ENCODE assay signal across 13 cellular contexts in genomic region chr14:50804181-50804721, GRCh38. TPM values are rescaled to one million over a fixed set of nuclear protein-coding genes. Genes with fewer than 3 reads are reported as not detected.
DNase-seq lines count a peak whose midpoint lies in the region; ATAC-seq, FAIRE-seq and TF ChIP-seq lines count a peak whose summit lies in the region.
"Had no signal": no experiment of that assay in that cellular context is flagged by ENCODE, and none has a peak within 500 bp of the region (broad histone marks: within the 10 kb centered on the region; RNA-seq: fewer than 3 reads in every experiment).

No MANE protein-coding gene starts in this region.

- H3K4me1 ChIP-seq in fibroblast of lung (ENCODE audit: control insufficient read depth, extremely low read depth, insufficient read depth, low read length) = peaks cover 11% of the 10 kb centered on the region
- peaks cover 5% of the 10 kb centered on the region for H3K4me1 ChIP-seq in neural progenitor cell

- H3K9me3 ChIP-seq in fibroblast of lung (ENCODE audit: control insufficient read depth, insufficient read depth, low read depth, low read length) (no peaks in the 10 kb centered on the region), neural progenitor cell (ENCODE audit: low read depth) (no peaks in the 10 kb centered on the region)
- H3K9me3 ChIP-seq: tibial nerve had no signal

- H3K4me3 ChIP-seq in AG10803 (ENCODE audit: low read length) = peak overlapping the region; percentile 20
- H3K4me3 ChIP-seq in fibroblast of lung (replicated peaks in 1 of 4; ENCODE audit: control extremely low read depth in 1 of 4, insufficient read depth in 1 of 4, low read depth in 3 of 4, low read length in 4 of 4) = no peak overlapping the region
- H3K4me3 ChIP-seq in neural progenitor cell = no peak overlapping the region
- H3K4me3 ChIP-seq: tibial nerve had no signal

- no peak overlapping the region for H3K27ac Mint-ChIP-seq in neural progenitor cell

- H4K20me1 ChIP-seq in fibroblast of lung (ENCODE audit: control insufficient read depth, extremely low read depth, insufficient read depth, low read length) (no peaks in the 10 kb centered on the region), neural progenitor cell (ENCODE audit: low read depth) (no peaks in the 10 kb centered on the region)

- H3K27ac ChIP-seq in fibroblast of lung (ENCODE audit: insufficient read depth, low read length) (peak overlapping the region; percentile 60), neural progenitor cell (peak overlapping the region; percentile 0)
- H3K27ac ChIP-seq: C4-2B, tibial nerve had no signal

- no peak for FAIRE-seq in D721Med (lab: Jason Lieb, UNC)
- FAIRE-seq: colon, GM19239 had no signal

- H3K4me3 Mint-ChIP-seq in neural progenitor cell = peak overlapping the region; percentile 38

- ATAC-seq in left colon = no peak
- no peak for ATAC-seq in HG03108 (IDR thresholded peaks at IDR 0.05; ENCODE audit: unreplicated experiment)

- H3K27me3 ChIP-seq in fibroblast of lung (ENCODE audit: control insufficient read depth, insufficient read depth, low read length) (no peaks in the 10 kb centered on the region), neural progenitor cell (no peaks in the 10 kb centered on the region)
- H3K27me3 ChIP-seq: tibial nerve had no signal

- DNase-seq in AG10803 (ENCODE audit: low read depth) (peak; percentile 85), RPMI7951 (ENCODE audit: low read depth) (peak; percentile 58), fibroblast of lung (ENCODE audit: low read depth in 2 of 2) (peak; percentile 46 to 88), neural progenitor cell (ENCODE audit: low spot score) (no peak), left colon (no peak), D721Med (ENCODE audit: insufficient read length, low spot score) (no peak), NCI-H1436 (lab: John Stamatoyannopoulos, UW) (no peak)
- DNase-seq: activated T-cell treated with anti-CD3 and anti-CD28 coated beads for 4 hours had no signal

- no peak for TF ChIP-seq CTCF in AG10803 (conservative IDR thresholded peaks at IDR 0.05; ENCODE audit: low read length)
- TF ChIP-seq CTCF in fibroblast of lung (conservative IDR thresholded peaks at IDR 0.05 in 1 of 2, IDR thresholded peaks at IDR 0.05 in 1 of 2; ENCODE audit: low read depth in 1 of 2, low read length in 2 of 2) = no peak
- no peak for TF ChIP-seq CTCF in neural progenitor cell (IDR thresholded peaks at IDR 0.05)
- no peak for TF ChIP-seq CTCF in D721Med (IDR thresholded peaks at IDR 0.05; ENCODE audit: insufficient read depth, missing control alignments)

- H3K36me3 ChIP-seq in fibroblast of lung (ENCODE audit: control insufficient read depth, insufficient read depth, low read length) (no peaks in the 10 kb centered on the region), neural progenitor cell (no peaks in the 10 kb centered on the region)

- H2AFZ ChIP-seq in fibroblast of lung (ENCODE audit: low read length) (no peak overlapping the region), neural progenitor cell (replicated peaks) (no peak overlapping the region)

- no peak overlapping the region for H3K9ac ChIP-seq in fibroblast of lung (ENCODE audit: insufficient read depth, low read length)
- no peak overlapping the region for H3K9ac ChIP-seq in neural progenitor cell

- H3K4me2 ChIP-seq in fibroblast of lung (ENCODE audit: extremely low read depth, insufficient read depth, low read length) (peak overlapping the region; percentile 33), neural progenitor cell (no peak overlapping the region)

- H3K9me3 Mint-ChIP-seq in neural progenitor cell = no peaks in the 10 kb centered on the region

- intact Hi-C loops in left colon (cut with DNase I, micrococcal nuclease) = no loop called here

- H3K4me1 Mint-ChIP-seq in neural progenitor cell = no peaks in the 10 kb centered on the region

- H3K79me2 ChIP-seq in fibroblast of lung (ENCODE audit: control insufficient read depth, insufficient read depth, low read length) = peaks cover 5% of the 10 kb centered on the region
- peaks cover 6% of the 10 kb centered on the region for H3K79me2 ChIP-seq in neural progenitor cell (ENCODE audit: low read depth)

- peaks cover 5% of the 10 kb centered on the region for H3K27me3 Mint-ChIP-seq in neural progenitor cell (ENCODE audit: insufficient read depth, low read depth)

- peaks cover 32% of the 10 kb centered on the region for H3K36me3 Mint-ChIP-seq in neural progenitor cell

- no peaks in the 10 kb centered on the region for H3F3A ChIP-seq in neural progenitor cell (ENCODE audit: low read depth)

RNA-seq across cellular contexts. Expression of gene NIN, which starts 26.7 kb away (rescaled TPM):
- total RNA-seq in RPMI7951 (2014; rRNA removed; shearing (Covaris generic)) = 18.8 and 20.7 TPM in 2 replicates
- total RNA-seq in fibroblast of lung (30.0 and 37.5 TPM in 2 replicates), neural progenitor cell (ENCODE audit: low replicate concordance) (34.7 and 49.0 TPM in 2 replicates), left colon (10 to 100 TPM; 21.0 to 24.7 TPM)
- polyA plus RNA-seq in fibroblast of lung = 22.8 and 28.5 TPM in 2 replicates
- polyA plus RNA-seq in fibroblast of lung (2012) = 26.3 and 27.5 TPM in 2 replicates
- 37.0 and 50.9 TPM in 2 replicates for polyA minus RNA-seq in fibroblast of lung (ENCODE audit: low replicate concordance)

Comparison
In these comparisons a context has a peak if more than half of its experiments do, and no peak if none do; other contexts are left out.
1. DNase-seq: peak in AG10803 (single experiment), RPMI7951 (single experiment) and fibroblast of lung (2 of 2); none in neural progenitor cell (single experiment), left colon (0 of 2), D721Med (single experiment) and NCI-H1436 (single experiment).